Comparison of ENCODE assay signal across 35 cellular contexts in the genomic region with DNA sequence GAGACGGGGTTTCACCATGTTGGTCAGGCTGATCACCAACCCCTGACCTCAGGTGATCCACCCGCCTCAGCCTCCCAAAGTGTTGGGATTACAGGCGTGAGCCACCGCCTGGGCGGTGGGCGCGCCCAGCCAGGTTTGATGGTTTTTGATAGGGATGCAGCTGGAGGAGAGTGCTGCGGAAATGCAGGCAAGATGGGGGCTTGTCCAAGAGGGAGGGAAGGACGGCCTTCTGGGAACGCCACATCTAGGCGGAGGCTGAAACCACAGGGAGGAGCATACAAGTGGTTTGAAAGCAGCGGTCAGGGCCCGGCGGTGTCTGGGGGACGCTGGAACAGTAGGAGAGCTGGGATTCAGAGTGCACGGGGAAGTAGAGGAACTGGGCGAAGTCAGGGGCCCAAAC.
"Had no signal": no experiment of that assay in that cellular context is flagged by ENCODE, and none has a peak within 500 bp of the region (broad histone marks: within the 10 kb centered on the region; RNA-seq: fewer than 3 reads in every experiment).

No MANE protein-coding gene starts in this region.

- DNase-seq: Karpas-422, Kasumi-1, KBM-7, KG1, MG63, MM.1S, MV-4-11, NCI-H1048, NCI-H1092, NCI-H1092 treated with DMSO at 0.1 percent for 48 hours, NCI-H1105, NCI-H1105 treated with DMSO at 0.1 percent for 48 hours, NCI-H1417, NCI-H1417 treated with DMSO at 0.1 percent for 48 hours, NCI-H1436, NCI-H1436 treated with DMSO at 0.1 percent for 48 hours, NCI-H146, NCI-H1694, NCI-H1694 treated with DMSO at 0.1 percent for 48 hours, NCI-H187, NCI-H187 treated with DMSO at 0.1 percent for 48 hours, NCI-H1930, NCI-H2029, NCI-H2029 treated with DMSO at 0.1 percent for 48 hours, NCI-H2081, NCI-H2081 treated with DMSO at 0.1 percent for 48 hours, NCI-H2107, NCI-H2171, NCI-H2171 treated with DMSO at 0.1 percent for 48 hours, NCI-H2227 treated with DMSO at 0.1 percent for 48 hours, NCI-H226, NCI-H345, NCI-H446, NCI-H446 treated with DMSO at 0.1 percent for 48 hours had no signal

- H3K4me3 ChIP-seq: MG63 had no signal

- H3K27me3 ChIP-seq: MG63 had no signal

- H3K9ac ChIP-seq: KMS-11 had no signal

- H3K36me3 ChIP-seq: MG63 had no signal

- H3K9me3 ChIP-seq: MG63 had no signal

- H3K4me2 ChIP-seq: KMS-11 had no signal

- H3K27ac ChIP-seq: KMS-11 had no signal
